ENCODE assay signal across 22 cellular contexts in the genomic region with DNA sequence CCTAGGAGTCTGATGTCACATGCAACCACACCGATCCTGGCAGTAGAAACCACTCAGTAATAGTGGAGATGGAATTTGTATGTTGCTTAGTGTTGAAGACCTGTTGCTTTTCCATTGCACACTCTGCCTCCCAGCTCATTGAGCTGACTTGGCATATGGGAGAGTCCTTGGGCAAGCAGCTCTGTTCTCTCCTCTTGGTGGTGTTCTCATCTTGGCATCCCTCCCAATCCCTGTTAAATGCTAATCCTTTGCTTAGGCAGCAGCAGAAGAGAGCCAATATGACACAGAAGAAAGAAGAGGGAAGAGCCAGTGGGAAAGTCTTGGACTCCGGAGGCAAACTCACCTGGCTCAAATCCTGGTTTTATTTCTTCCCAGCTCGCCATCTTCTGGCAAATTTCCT.
DNase-seq lines count a peak whose midpoint lies in the region; ATAC-seq lines count a peak whose summit lies in the region.
"Had no signal": no experiment of that assay in that cellular context is flagged by ENCODE, and none has a peak within 500 bp of the region (broad histone marks: within the 10 kb centered on the region; RNA-seq: fewer than 3 reads in every experiment).

No MANE protein-coding gene starts in this region.

- in situ Hi-C loops in G401 (cut with HindIII; ENCODE audit: low sequenced_read_pairs), result no loop called here

- DNase-seq in G401 (ENCODE audit: low spot score) (peak; percentile 14), NCI-H524 (lab: John Stamatoyannopoulos, UW) (peak; percentile 28 to 61), mucosa of gallbladder (ENCODE audit: low spot score) (peak; percentile 59), AG08395 (ENCODE audit: low spot score) (no peak), iPS-NIHi11 (ENCODE audit: low spot score) (no peak), NCI-H69 (lab: John Stamatoyannopoulos, UW) (no peak)
- DNase-seq: activated CD4-positive, alpha-beta T cell treated with anti-CD3 and anti-CD28 coated beads for 36 hours; activated CD8-positive, alpha-beta memory T cell treated with anti-CD3 and anti-CD28 coated beads, Interleukin-2, amount 10 ng/mL, durations not matched to agents 7 days and 5 days; BE2C; caudate nucleus; erythroblast; GDM1; GM23248; KBM-7; naive B cell; NCI-H2081; NCI-H774; stimulated activated CD4-positive, alpha-beta T cell treated with anti-CD3 and anti-CD28 coated beads, Interleukin-2, amount 100 ng/mL, for 24 hours; stimulated activated naive CD8-positive, alpha-beta T cell treated with anti-CD3 and anti-CD28 coated beads, Interleukin-15, Interleukin-2, amounts not matched to agents 100 U/mL and 50 U/mL, for 24 hours; trophoblast cell had no signal

- ATAC-seq in esophagus mucosa, result peak; percentile 86
- ATAC-seq: activated CD4-positive, alpha-beta T cell treated with anti-CD3 and anti-CD28 coated beads for 36 hours; activated CD8-positive, alpha-beta memory T cell treated with anti-CD3 and anti-CD28 coated beads, Interleukin-2, amount 10 ng/mL, durations not matched to agents 7 days and 5 days; SK-N-SH treated with all-trans-retinoic acid at 6 μM for 48 hours; stimulated activated naive CD8-positive, alpha-beta T cell treated with anti-CD3 and anti-CD28 coated beads, Interleukin-15, Interleukin-2, amounts not matched to agents 100 U/mL and 50 U/mL, for 24 hours had no signal

Comparison
In these comparisons a context has a peak if more than half of its experiments do, and no peak if none do; other contexts are left out.
1. DNase-seq: peak in G401 (single experiment), NCI-H524 (2 of 2) and mucosa of gallbladder (single experiment); none in AG08395 (single experiment), iPS-NIHi11 (single experiment) and NCI-H69 (single experiment).